In the genomic region with DNA sequence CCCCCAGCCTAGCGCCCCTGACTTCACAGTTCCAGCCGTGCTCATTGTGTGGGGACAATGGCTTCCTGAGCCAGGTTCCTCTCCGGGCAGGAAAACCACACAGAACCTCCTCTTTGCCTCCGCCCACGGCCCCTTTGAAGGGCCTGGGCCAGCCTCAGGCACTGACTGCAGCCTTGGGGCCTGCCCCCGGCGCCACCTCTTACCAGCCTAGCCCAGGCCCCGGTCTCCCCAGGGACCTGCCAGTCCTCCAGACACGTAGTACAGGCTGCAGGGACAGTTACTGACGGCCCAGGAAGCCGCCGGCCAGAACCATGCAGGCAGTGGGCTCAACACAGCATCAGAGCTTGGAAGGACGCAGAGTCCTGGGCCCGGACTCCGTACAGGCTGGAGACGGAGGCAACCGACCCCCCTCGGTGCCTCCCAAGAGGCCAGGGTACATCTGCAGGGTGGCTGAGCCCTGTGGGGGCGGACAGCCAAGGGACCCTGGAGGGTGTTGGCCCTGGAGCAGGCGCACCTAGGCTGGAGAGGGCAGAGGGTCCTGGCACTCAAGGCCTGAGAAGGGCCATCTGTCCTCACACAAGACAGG, we compare ENCODE assay signal across 2 cellular contexts.
TF ChIP-seq lines count a peak whose summit lies in the region.

No MANE protein-coding gene starts in this region.

TF ChIP-seq in H1, 55 proteins besides CTCF, POLR2A, EP300 and RAD21:
- peak; percentile 26; the same call in 1 of the 2 replicates for TF ChIP-seq EGR1 (IDR thresholded peaks at IDR 0.05; ENCODE audit: borderline replicate concordance, low read depth, low read length)
- TF ChIP-seq SIRT6 (IDR thresholded peaks at IDR 0.05; ENCODE audit: low read length): no peak
- TF ChIP-seq KDM1A (IDR thresholded peaks at IDR 0.05; ENCODE audit: borderline replicate concordance, low read length): no peak

TF ChIP-seq in GM12891, 5 proteins besides CTCF, POLR2A, EP300 and RAD21:
- no peak for TF ChIP-seq PAX5 (IDR thresholded peaks at IDR 0.05; ENCODE audit: insufficient read depth, low read length, severe bottlenecking)
- TF ChIP-seq SPI1 (IDR thresholded peaks at IDR 0.05; ENCODE audit: low read depth, low read length): no peak
- TF ChIP-seq POU2F2 (IDR thresholded peaks at IDR 0.05; ENCODE audit: low read depth, low read length): no peak
